ENCODE assay signal across 11 cellular contexts in genomic region chr7:94367940-94368339, GRCh38. TPM values are rescaled to one million over a fixed set of nuclear protein-coding genes. Genes with fewer than 3 reads are reported as not detected.
DNase-seq lines count a peak whose midpoint lies in the region; ATAC-seq and TF ChIP-seq lines count a peak whose summit lies in the region.
"Had no signal": no experiment of that assay in that cellular context is flagged by ENCODE, and none has a peak within 500 bp of the region (broad histone marks: within the 10 kb centered on the region; RNA-seq: fewer than 3 reads in every experiment).

No MANE protein-coding gene starts in this region.

- no peaks in the 10 kb centered on the region for H3K79me1 ChIP-seq in mesenchymal stem cell (replicated peaks; ENCODE audit: low read length, poor library complexity, severe bottlenecking)

- H3K4me3 ChIP-seq in cardiac fibroblast (replicated peaks in 1 of 2; ENCODE audit: low read depth in 2 of 2, low read length in 2 of 2) (no peak overlapping the region), mesenchymal stem cell (ENCODE audit: insufficient read depth in 1 of 2, low read depth in 1 of 2, low read length in 2 of 2) (peak overlapping the region in 1 of 2 experiments; percentile 35), testis (no peak overlapping the region), mucosa of descending colon (no peak overlapping the region), BE2C (ENCODE audit: low read depth, low read length) (no peak overlapping the region)

- no peak overlapping the region for H2BK12ac ChIP-seq in mesenchymal stem cell (ENCODE audit: low read length in 2 of 2)

- WGBS in mesenchymal stem cell = 91% methylated on average over 2 of the region's 2 CpGs
- WGBS in testis, 2 donors = 43 to 56% methylated on average over 2 of the region's 2 CpGs

- H3K14ac ChIP-seq in mesenchymal stem cell (ENCODE audit: low read length in 2 of 2) = no peak overlapping the region

- no peak overlapping the region for H4K8ac ChIP-seq in mesenchymal stem cell (ENCODE audit: low read length)

- no peak for TF ChIP-seq POLR2A in testis (IDR thresholded peaks at IDR 0.05)

- peak overlapping the region; percentile 90 for H3K9ac ChIP-seq in mesenchymal stem cell (ENCODE audit: low read length)

- H3K9me3 ChIP-seq in mesenchymal stem cell (ENCODE audit: control insufficient read depth, low read length) (no peaks in the 10 kb centered on the region), testis (no peaks in the 10 kb centered on the region), mucosa of descending colon (no peaks in the 10 kb centered on the region), BE2C (no peaks in the 10 kb centered on the region)

- H3K4me2 ChIP-seq in mesenchymal stem cell (ENCODE audit: low read length, poor library complexity, severe bottlenecking) = no peak overlapping the region

- TF ChIP-seq CTCF in cardiac fibroblast (IDR thresholded peaks at IDR 0.05; ENCODE audit: low read depth, low read length) = no peak
- no peak for TF ChIP-seq CTCF in testis (IDR thresholded peaks at IDR 0.05)
- TF ChIP-seq CTCF in mucosa of descending colon (IDR thresholded peaks at IDR 0.05) = no peak
- no peak for TF ChIP-seq CTCF in BE2C (IDR thresholded peaks at IDR 0.05; ENCODE audit: low read depth, low read length)

- H3K18ac ChIP-seq in mesenchymal stem cell (ENCODE audit: low read depth in 1 of 2, low read length in 2 of 2) = no peak overlapping the region

- H3K23ac ChIP-seq in mesenchymal stem cell (ENCODE audit: low read length in 2 of 2) = no peak overlapping the region

- no peaks in the 10 kb centered on the region for H3K27me3 ChIP-seq in mesenchymal stem cell (ENCODE audit: control insufficient read depth in 1 of 2, insufficient read depth in 1 of 2, low read length in 2 of 2)
- no peaks in the 10 kb centered on the region for H3K27me3 ChIP-seq in testis
- H3K27me3 ChIP-seq in BE2C = no peaks in the 10 kb centered on the region

- H2BK15ac ChIP-seq in mesenchymal stem cell (ENCODE audit: low read depth, poor library complexity, severe bottlenecking) = no peak overlapping the region

- H3K36me3 ChIP-seq in mesenchymal stem cell (ENCODE audit: control insufficient read depth in 1 of 2, insufficient read depth in 2 of 2, low read depth in 1 of 2, low read length in 2 of 2) (no peaks in the 10 kb centered on the region), testis (ENCODE audit: low read depth, missing control alignments) (no peaks in the 10 kb centered on the region), mucosa of descending colon (ENCODE audit: low read depth) (no peaks in the 10 kb centered on the region), BE2C (no peaks in the 10 kb centered on the region)

- ATAC-seq in mucosa of descending colon (no peak), GM21723 (IDR thresholded peaks at IDR 0.05; ENCODE audit: unreplicated experiment) (no peak)

- DNase-seq in HT1080 (ENCODE audit: low read depth) (peak; percentile 19), cardiac fibroblast (ENCODE audit: low read depth in 2 of 2) (peak; percentile 64 to 80), mesenchymal stem cell (no peak), testis (no peak), mucosa of descending colon (no peak), BE2C (no peak)
- DNase-seq in activated CD8-positive, alpha-beta memory T cell treated with anti-CD3 and anti-CD28 coated beads, Interleukin-2, amount 50 U/mL, for 4 hours = no peak
- DNase-seq: activated T-cell treated with anti-CD3 and anti-CD28 coated beads for 4 hours; NK-92 treated with Interleukin-12 subunit alpha and Interleukin-12 subunit beta, amount 100 ng/mL, for 24 hours; occipital lobe had no signal

- H3K4me1 ChIP-seq in mesenchymal stem cell (ENCODE audit: control insufficient read depth, insufficient read depth, low read depth, low read length) = no peaks in the 10 kb centered on the region
- peaks cover 32% of the 10 kb centered on the region for H3K4me1 ChIP-seq in testis
- peaks cover 2% of the 10 kb centered on the region for H3K4me1 ChIP-seq in mucosa of descending colon (ENCODE audit: low read depth)
- no peaks in the 10 kb centered on the region; the same call in none of the 2 replicates for H3K4me1 ChIP-seq in BE2C

- H3K4ac ChIP-seq in mesenchymal stem cell (ENCODE audit: low read depth in 1 of 2, low read length in 2 of 2) = no peak overlapping the region

- no peak overlapping the region for H2BK5ac ChIP-seq in mesenchymal stem cell (ENCODE audit: low read depth, low read length, poor library complexity, severe bottlenecking)

- no peak overlapping the region for H2AK5ac ChIP-seq in mesenchymal stem cell (ENCODE audit: low read length, severe bottlenecking)

- H3K27ac ChIP-seq in mesenchymal stem cell (ENCODE audit: low read length, poor library complexity, severe bottlenecking) = no peak overlapping the region
- H3K27ac ChIP-seq in testis = peak overlapping the region; percentile 36 to 77

- peak overlapping the region; percentile 9 for H2BK120ac ChIP-seq in mesenchymal stem cell (ENCODE audit: low read depth, low read length)

- no peak overlapping the region for H4K91ac ChIP-seq in mesenchymal stem cell (ENCODE audit: low read length)

- H2AFZ ChIP-seq in mesenchymal stem cell (ENCODE audit: low read depth, low read length) = no peak overlapping the region

- intact Hi-C loops in testis (cut with DNase I; ENCODE audit: low total_unique reads) = no loop called here
- intact Hi-C loops in mucosa of descending colon (cut with DNase I, micrococcal nuclease) = no loop called here

RNA-seq across cellular contexts. Expression of gene COL1A2, which starts 26.8 kb away (rescaled TPM):
- 0.26 and 0.47 TPM in 2 replicates for total RNA-seq in HT1080 (2014; rRNA removed; shearing (Covaris generic))
- 2.5 and 3.2 TPM in 2 replicates for polyA plus RNA-seq in HT1080 (2015; cell fraction: cytosol; rRNA removed)
- 18.5 and 22.6 TPM in 2 replicates for polyA plus RNA-seq in HT1080 (2015; cell fraction: nucleus; rRNA removed)
- polyA plus RNA-seq in mesenchymal stem cell (2013, experiment 1 of 2) = 1,995 TPM
- 1,960 TPM for polyA plus RNA-seq in mesenchymal stem cell (2013, experiment 2 of 2)
- total RNA-seq in testis (100 to 1,000 TPM; 465 to 866 TPM), mucosa of descending colon (100 to 1,000 TPM in 2 of 3 donors, 10 to 100 TPM in 1; 35.1 to 176 (median 155) TPM)
- polyA plus RNA-seq in testis (ENCODE audit: insufficient read depth, low read depth, low replicate concordance) = 979 TPM
- not detected for polyA plus RNA-seq in BE2C (2012; ENCODE audit: insufficient read depth, insufficient read length, low read depth)

Comparison
In these comparisons a context has a peak if more than half of its experiments do, and no peak if none do; other contexts are left out.
1. DNase-seq: peak in HT1080 (single experiment) and cardiac fibroblast (2 of 2); none in mesenchymal stem cell (single experiment), testis (single experiment), mucosa of descending colon (0 of 3), activated CD8-positive, alpha-beta memory T cell treated with anti-CD3 and anti-CD28 coated beads, Interleukin-2, amount 50 U/mL, for 4 hours (single experiment) and BE2C (single experiment).
2. RNA of gene COL1A2, which starts 26.8 kb away (total RNA-seq): 465 to 866 TPM in testis and 35.1 to 176 TPM in mucosa of descending colon; 0.26 to 0.47 TPM in HT1080; every median in the first group is over 10 times any median in the second.